26 cellular contexts compared by ENCODE assay signal in the genomic region with DNA sequence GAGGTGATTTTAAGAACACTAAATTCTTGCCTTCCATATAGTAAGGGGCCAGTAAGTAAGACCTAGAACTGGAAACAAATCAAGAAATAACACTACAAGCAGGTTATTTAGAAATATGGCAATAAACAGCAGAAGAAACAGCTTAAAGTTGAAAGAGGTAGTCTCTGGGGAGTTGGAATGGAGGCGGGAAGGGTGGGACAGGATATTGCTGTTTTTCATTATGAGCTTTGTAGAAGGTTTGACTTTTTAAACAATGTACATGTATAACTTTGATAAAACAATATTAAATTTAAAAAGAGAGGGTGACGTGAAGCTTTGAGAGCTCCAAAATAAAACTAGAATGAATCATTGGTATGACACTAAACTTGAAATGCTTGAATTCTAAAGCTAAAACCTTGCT.
"Had no signal": no experiment of that assay in that cellular context is flagged by ENCODE, and none has a peak within 500 bp of the region (broad histone marks: within the 10 kb centered on the region; RNA-seq: fewer than 3 reads in every experiment).

No MANE protein-coding gene starts in this region.

- H3K4me1 Mint-ChIP-seq: activated naive CD8-positive, alpha-beta T cell treated with anti-CD3 and anti-CD28 coated beads, Interleukin-2, amount 10 ng/mL, durations not matched to agents 7 days and 5 days; immature natural killer cell; memory B cell had no signal

- H3K4me3 Mint-ChIP-seq: activated naive CD8-positive, alpha-beta T cell treated with anti-CD3 and anti-CD28 coated beads, Interleukin-2, amount 10 ng/mL, durations not matched to agents 7 days and 5 days; dendritic cell treated with granulocyte-macrophage colony-stimulating factor and Interleukin-4, amounts not matched to agents 40 ng/mL and 50 ng/mL, for 4 days; immature natural killer cell; memory B cell had no signal

- H3K27ac Mint-ChIP-seq: activated naive CD8-positive, alpha-beta T cell treated with anti-CD3 and anti-CD28 coated beads, Interleukin-2, amount 10 ng/mL, durations not matched to agents 7 days and 5 days; dendritic cell treated with granulocyte-macrophage colony-stimulating factor and Interleukin-4, amounts not matched to agents 40 ng/mL and 50 ng/mL, for 4 days; immature natural killer cell; memory B cell had no signal

- H3K9me3 ChIP-seq: breast epithelium, esophagus squamous epithelium, gastroesophageal sphincter, right atrium auricular region, testis, transverse colon had no signal

- ATAC-seq: gastroesophageal sphincter; naive thymus-derived CD8-positive, alpha-beta T cell had no signal

- H3K27ac ChIP-seq: breast epithelium, epithelial cell of prostate, esophagus squamous epithelium, gastroesophageal sphincter, right atrium auricular region, testis, transverse colon had no signal

- H3K36me3 ChIP-seq: breast epithelium, esophagus squamous epithelium, gastroesophageal sphincter, right atrium auricular region, transverse colon had no signal

- DNase-seq: activated CD4-positive, alpha-beta T cell treated with anti-CD3 and anti-CD28 coated beads for 4 hours; activated CD4-positive, alpha-beta T cell treated with anti-CD3 and anti-CD28 coated beads, Interleukin-2, amount 50 U/mL, for 4 hours; activated CD4-positive, CD25-positive, alpha-beta regulatory T cell; activated effector memory CD4-positive, alpha-beta T cell treated with Interleukin-2 at 50 U/mL for 16 hours; activated naive CD4-positive, alpha-beta T cell treated with Interleukin-2 at 50 U/mL for 16 hours; activated naive CD8-positive, alpha-beta T cell treated with anti-CD3 and anti-CD28 coated beads, Interleukin-2, amount 10 ng/mL, durations not matched to agents 7 days and 5 days; activated T-cell treated with anti-CD3 and anti-CD28 coated beads for 4 hours; amniotic stem cell; central memory CD4-positive, alpha-beta T cell; esophagus squamous epithelium; head of caudate nucleus; hypothalamus; immature natural killer cell; midbrain; stimulated activated CD4-positive, alpha-beta T cell treated with anti-CD3 and anti-CD28 coated beads, Interleukin-2, amount 100 ng/mL, for 24 hours; stimulated activated naive CD4-positive, alpha-beta T cell treated with Interleukin-2 at 50 U/mL for 16 hours; testis; transverse colon had no signal

- H3K36me3 Mint-ChIP-seq: activated naive CD8-positive, alpha-beta T cell treated with anti-CD3 and anti-CD28 coated beads, Interleukin-2, amount 10 ng/mL, durations not matched to agents 7 days and 5 days; immature natural killer cell; memory B cell; naive thymus-derived CD8-positive, alpha-beta T cell had no signal

- H3K4me2 ChIP-seq: smooth muscle cell had no signal

- H3K4me3 ChIP-seq: breast epithelium, esophagus squamous epithelium, gastroesophageal sphincter, right atrium auricular region, smooth muscle cell, testis, transverse colon had no signal

- H3K4me1 ChIP-seq: breast epithelium, esophagus squamous epithelium, gastroesophageal sphincter, right atrium auricular region, testis, transverse colon had no signal

- H3K9me3 Mint-ChIP-seq: activated naive CD8-positive, alpha-beta T cell treated with anti-CD3 and anti-CD28 coated beads, Interleukin-2, amount 10 ng/mL, durations not matched to agents 7 days and 5 days; dendritic cell treated with granulocyte-macrophage colony-stimulating factor and Interleukin-4, amounts not matched to agents 40 ng/mL and 50 ng/mL, for 4 days had no signal

- H3K27me3 Mint-ChIP-seq: memory B cell had no signal

- H3K27me3 ChIP-seq: breast epithelium, esophagus squamous epithelium, gastroesophageal sphincter, right atrium auricular region, testis, transverse colon had no signal
